In genomic region chr1:156705918-156706646, GRCh38 we compare ENCODE assay signal across 1 cellular context.
A peak's percentile ranks its signal among the peaks of the same experiment; 100 is the strongest.
TF ChIP-seq lines count a peak whose summit lies in the region.

No MANE protein-coding gene starts in this region.

TF ChIP-seq in K562, 482 proteins besides CTCF, POLR2A, EP300 and RAD21 (continued from another document and continues in another):
- TF ChIP-seq ARID3B (CRISPR knock-in tag; IDR thresholded peaks at IDR 0.05; ENCODE audit: borderline replicate concordance) (no peak), ZNF644 (tag; IDR thresholded peaks at IDR 0.05; ENCODE audit: low read depth) (no peak), ZNF592 (IDR thresholded peaks at IDR 0.05) (no peak), GATAD2B (IDR thresholded peaks at IDR 0.05; ENCODE audit: borderline replicate concordance) (no peak), HDAC3 (IDR thresholded peaks at IDR 0.05; ENCODE audit: borderline replicate concordance, partially characterized antibody) (no peak), SMAD2 (IDR thresholded peaks at IDR 0.05; ENCODE audit: low read depth, low read length) (no peak), HNRNPH1 (optimal IDR thresholded peaks at IDR 0.05; ENCODE audit: low read depth, low read length) (no peak), GATA2 (CRISPR knock-in tag; IDR thresholded peaks at IDR 0.05) (no peak), ZNF512 (tag; IDR thresholded peaks at IDR 0.05) (no peak), MIER1 (IDR thresholded peaks at IDR 0.05; ENCODE audit: low read depth) (no peak), ZNF395 (CRISPR knock-in tag; IDR thresholded peaks at IDR 0.05) (no peak), PBX2 (CRISPR knock-in tag; IDR thresholded peaks at IDR 0.05; ENCODE audit: low read depth) (no peak), PBX2 (tag; conservative IDR thresholded peaks at IDR 0.05; ENCODE audit: low read depth) (no peak), ZNF318 (IDR thresholded peaks at IDR 0.05; ENCODE audit: borderline replicate concordance in 1 of 2, low read depth in 1 of 2) (no peak), ZNF668 (CRISPR knock-in tag; IDR thresholded peaks at IDR 0.05) (no peak), U2AF2 (optimal IDR thresholded peaks at IDR 0.05; ENCODE audit: low read depth, low read length) (no peak), ZNF184 (CRISPR knock-in tag; IDR thresholded peaks at IDR 0.05) (no peak), SMC3 (conservative IDR thresholded peaks at IDR 0.05; ENCODE audit: insufficient read depth, low read depth, low read length) (peak; percentile 86), MAFG (tag; conservative IDR thresholded peaks at IDR 0.05) (no peak), ATF6 (CRISPR knock-in tag; IDR thresholded peaks at IDR 0.05) (no peak), XRCC3 (IDR thresholded peaks at IDR 0.05) (no peak), RBM25 (IDR thresholded peaks at IDR 0.05; ENCODE audit: low read depth, low read length, severe bottlenecking) (no peak), ZNF561 (CRISPR knock-in tag; conservative IDR thresholded peaks at IDR 0.05) (no peak), ETV6 (IDR thresholded peaks at IDR 0.05; ENCODE audit: borderline replicate concordance in 1 of 2, low read depth in 2 of 2, low read length in 1 of 2) (no peak), ETV6 (CRISPR knock-in tag; IDR thresholded peaks at IDR 0.05; ENCODE audit: borderline replicate concordance) (no peak), NFRKB (IDR thresholded peaks at IDR 0.05; ENCODE audit: low read depth) (peak; percentile 28; the same call in 1 of the 2 replicates), HMGN3 (IDR thresholded peaks at IDR 0.05; ENCODE audit: borderline replicate concordance, extremely low read depth, insufficient read length, low read depth, low read length) (no peak), RHOXF2B (CRISPR knock-in tag; conservative IDR thresholded peaks at IDR 0.05) (no peak), PCBP2 (IDR thresholded peaks at IDR 0.05; ENCODE audit: low read depth, low read length, poor library complexity, severe bottlenecking) (no peak)
